1 cellular context compared by ENCODE assay signal in the genomic region with DNA sequence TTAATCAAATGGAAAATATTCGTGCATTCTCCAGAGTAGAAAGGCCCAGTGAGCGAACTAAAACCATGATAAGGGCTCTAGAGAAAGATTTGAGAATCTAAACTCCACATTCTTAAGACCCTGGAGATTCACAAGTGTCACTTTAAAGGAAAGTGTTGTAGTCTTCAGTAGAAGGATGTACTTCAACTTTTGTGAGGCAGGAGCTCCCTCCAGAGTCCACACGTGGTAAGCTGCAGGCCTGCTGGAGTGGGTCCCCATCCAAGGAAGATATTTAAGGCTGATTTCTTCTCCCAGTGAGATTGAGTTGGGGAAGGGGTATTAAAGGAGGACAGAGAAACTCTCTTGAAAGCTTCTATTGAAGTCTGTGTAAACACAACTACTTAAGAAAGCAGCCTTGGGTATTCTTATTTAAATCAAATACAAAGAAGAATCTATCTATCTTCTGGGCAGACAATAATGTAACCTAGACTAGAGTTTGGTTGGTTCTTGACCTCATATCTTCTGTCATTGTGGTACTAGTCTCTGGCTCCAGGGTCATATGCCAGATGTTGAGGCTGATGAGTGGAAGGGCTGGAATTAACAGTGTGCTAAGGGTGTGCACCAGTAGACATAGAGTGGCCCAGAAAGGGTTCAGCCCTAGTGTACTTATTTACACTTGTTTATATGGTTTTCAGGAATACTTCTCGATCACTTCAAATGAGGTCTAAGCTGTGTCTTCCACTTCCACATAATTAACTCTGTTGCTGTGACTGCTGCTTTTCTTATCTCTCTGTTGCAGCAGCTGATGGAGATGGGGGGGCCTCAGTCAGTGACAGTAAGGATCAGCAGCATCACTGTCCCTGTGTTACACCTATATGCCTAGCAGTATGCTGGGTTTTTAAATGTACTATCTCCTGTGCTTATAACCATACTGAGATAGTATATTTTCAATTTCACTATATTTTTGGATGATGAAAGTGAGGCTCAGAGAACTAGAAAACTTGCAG.
TF ChIP-seq lines count a peak whose summit lies in the region.

No MANE protein-coding gene starts in this region.

TF ChIP-seq in K562, 482 proteins besides CTCF, POLR2A, EP300 and RAD21 (continued from another document and continues in another):
- TF ChIP-seq LCOR (CRISPR knock-in tag; IDR thresholded peaks at IDR 0.05): peak; percentile 44; the same call in 1 of the 2 replicates
- TF ChIP-seq ZFP36 (IDR thresholded peaks at IDR 0.05; ENCODE audit: low read depth, low read length, partially characterized antibody): no peak
- peak; percentile 59 for TF ChIP-seq CBFA2T2 (conservative IDR thresholded peaks at IDR 0.05)
- TF ChIP-seq HNRNPLL (IDR thresholded peaks at IDR 0.05; ENCODE audit: low read depth, low read length, poor library complexity, severe bottlenecking): no peak
- TF ChIP-seq, protein P1, sequence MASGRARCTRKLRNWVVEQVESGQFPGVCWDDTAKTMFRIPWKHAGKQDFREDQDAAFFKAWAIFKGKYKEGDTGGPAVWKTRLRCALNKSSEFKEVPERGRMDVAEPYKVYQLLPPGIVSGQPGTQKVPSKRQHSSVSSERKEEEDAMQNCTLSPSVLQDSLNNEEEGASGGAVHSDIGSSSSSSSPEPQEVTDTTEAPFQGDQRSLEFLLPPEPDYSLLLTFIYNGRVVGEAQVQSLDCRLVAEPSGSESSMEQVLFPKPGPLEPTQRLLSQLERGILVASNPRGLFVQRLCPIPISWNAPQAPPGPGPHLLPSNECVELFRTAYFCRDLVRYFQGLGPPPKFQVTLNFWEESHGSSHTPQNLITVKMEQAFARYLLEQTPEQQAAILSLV (tag; IDR thresholded peaks at IDR 0.05): no peak
- TF ChIP-seq KLF6 (CRISPR knock-in tag; IDR thresholded peaks at IDR 0.05; ENCODE audit: borderline replicate concordance): no peak
- TF ChIP-seq CHD7 (IDR thresholded peaks at IDR 0.05; ENCODE audit: low read depth, low read length): no peak
- no peak for TF ChIP-seq POLR2B (IDR thresholded peaks at IDR 0.05; ENCODE audit: low read depth, partially characterized antibody)
- no peak for TF ChIP-seq E4F1 (CRISPR knock-in tag; IDR thresholded peaks at IDR 0.05; ENCODE audit: borderline replicate concordance)
- no peak for TF ChIP-seq TEAD1 (CRISPR knock-in tag; IDR thresholded peaks at IDR 0.05)
- TF ChIP-seq, protein P2, sequence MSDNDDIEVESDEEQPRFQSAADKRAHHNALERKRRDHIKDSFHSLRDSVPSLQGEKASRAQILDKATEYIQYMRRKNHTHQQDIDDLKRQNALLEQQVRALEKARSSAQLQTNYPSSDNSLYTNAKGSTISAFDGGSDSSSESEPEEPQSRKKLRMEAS (CRISPR knock-in tag; IDR thresholded peaks at IDR 0.05): no peak
- no peak for TF ChIP-seq TBP (optimal IDR thresholded peaks at IDR 0.05; ENCODE audit: low read depth, low read length)
- TF ChIP-seq DMBX1 (CRISPR knock-in tag; IDR thresholded peaks at IDR 0.05; ENCODE audit: borderline replicate concordance): no peak
- TF ChIP-seq ARID1B (IDR thresholded peaks at IDR 0.05): peak; percentile 87
- TF ChIP-seq SIN3A (IDR thresholded peaks at IDR 0.05; ENCODE audit: borderline replicate concordance in 2 of 2, control insufficient read depth in 1 of 2, low read depth in 2 of 2, low read length in 2 of 2): no peak
- no peak for TF ChIP-seq ZNF584 (CRISPR knock-in tag; IDR thresholded peaks at IDR 0.05; ENCODE audit: low read depth)
- no peak for TF ChIP-seq HDAC3 (IDR thresholded peaks at IDR 0.05; ENCODE audit: borderline replicate concordance, partially characterized antibody)
- no peak for TF ChIP-seq HLTF (IDR thresholded peaks at IDR 0.05)
- TF ChIP-seq FOS (IDR thresholded peaks at IDR 0.05; ENCODE audit: extremely low read depth, insufficient read length): no peak
- no peak for TF ChIP-seq ESRRB (CRISPR knock-in tag; IDR thresholded peaks at IDR 0.05; ENCODE audit: borderline replicate concordance)
- no peak for TF ChIP-seq SFPQ (IDR thresholded peaks at IDR 0.05; ENCODE audit: low read depth, low read length)
- TF ChIP-seq ZNF277 (CRISPR knock-in tag; IDR thresholded peaks at IDR 0.05; ENCODE audit: borderline replicate concordance): no peak
- TF ChIP-seq SMARCA4 (IDR thresholded peaks at IDR 0.05): peak; percentile 64
- TF ChIP-seq NCOA4 (IDR thresholded peaks at IDR 0.05; ENCODE audit: partially characterized antibody): no peak
- no peak for TF ChIP-seq PURB (CRISPR knock-in tag; IDR thresholded peaks at IDR 0.05; ENCODE audit: low read depth)
- no peak for TF ChIP-seq MEF2D (tag; conservative IDR thresholded peaks at IDR 0.05; ENCODE audit: low read depth)
- no peak for TF ChIP-seq ZNF197 (CRISPR knock-in tag; IDR thresholded peaks at IDR 0.05; ENCODE audit: low read depth)
- no peak for TF ChIP-seq LEF1 (IDR thresholded peaks at IDR 0.05)
- TF ChIP-seq RBM25 (IDR thresholded peaks at IDR 0.05; ENCODE audit: low read depth, low read length, severe bottlenecking): no peak
- TF ChIP-seq, protein P3, sequence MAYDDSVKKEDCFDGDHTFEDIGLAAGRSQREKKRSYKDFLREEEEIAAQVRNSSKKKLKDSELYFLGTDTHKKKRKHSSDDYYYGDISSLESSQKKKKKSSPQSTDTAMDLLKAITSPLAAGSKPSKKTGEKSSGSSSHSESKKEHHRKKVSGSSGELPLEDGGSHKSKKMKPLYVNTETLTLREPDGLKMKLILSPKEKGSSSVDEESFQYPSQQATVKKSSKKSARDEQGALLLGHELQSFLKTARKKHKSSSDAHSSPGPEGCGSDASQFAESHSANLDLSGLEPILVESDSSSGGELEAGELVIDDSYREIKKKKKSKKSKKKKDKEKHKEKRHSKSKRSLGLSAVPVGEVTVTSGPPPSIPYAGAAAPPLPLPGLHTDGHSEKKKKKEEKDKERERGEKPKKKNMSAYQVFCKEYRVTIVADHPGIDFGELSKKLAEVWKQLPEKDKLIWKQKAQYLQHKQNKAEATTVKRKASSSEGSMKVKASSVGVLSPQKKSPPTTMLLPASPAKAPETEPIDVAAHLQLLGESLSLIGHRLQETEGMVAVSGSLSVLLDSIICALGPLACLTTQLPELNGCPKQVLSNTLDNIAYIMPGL (CRISPR knock-in tag; IDR thresholded peaks at IDR 0.05): no peak
- no peak for TF ChIP-seq RHOXF2B (CRISPR knock-in tag; conservative IDR thresholded peaks at IDR 0.05)
- no peak for TF ChIP-seq FOXP1 (CRISPR knock-in tag; IDR thresholded peaks at IDR 0.05)
- TF ChIP-seq ZFPM2 (CRISPR knock-in tag; IDR thresholded peaks at IDR 0.05): no peak
- no peak for TF ChIP-seq XRCC3 (IDR thresholded peaks at IDR 0.05)
